In genomic region chr2:27021253-27021801, GRCh38 we compare ENCODE assay signal across 12 cellular contexts. TPM values are rescaled to one million over a fixed set of nuclear protein-coding genes. Genes with fewer than 3 reads are reported as not detected.
DNase-seq lines count a peak whose midpoint lies in the region; ATAC-seq and TF ChIP-seq lines count a peak whose summit lies in the region.
"Had no signal": no experiment of that assay in that cellular context is flagged by ENCODE, and none has a peak within 500 bp of the region (broad histone marks: within the 10 kb centered on the region; RNA-seq: fewer than 3 reads in every experiment).

No MANE protein-coding gene starts in this region.

- H2AFZ ChIP-seq in neural progenitor cell (replicated peaks): no peak overlapping the region

- H3K4me1 ChIP-seq in neural progenitor cell: no peaks in the 10 kb centered on the region
- H3K4me1 ChIP-seq: ascending aorta had no signal

- no peak for ATAC-seq in GM18861 (IDR thresholded peaks at IDR 0.05; ENCODE audit: unreplicated experiment)
- ATAC-seq: natural killer cell treated with Interleukin-12 subunit alpha and Interleukin-12 subunit beta and Interleukin-15 and Interleukin-18, amount 100 ng/mL, for 72 hours had no signal

- H4K20me1 ChIP-seq in neural progenitor cell (ENCODE audit: low read depth): peaks cover 54% of the 10 kb centered on the region

- no peaks in the 10 kb centered on the region for H3K9me3 ChIP-seq in neural progenitor cell (ENCODE audit: low read depth)
- H3K9me3 ChIP-seq: ascending aorta; BLaER1 treated with 17β-estradiol and CSF1 and Interleukin-3, amounts not matched to agents 10 nM and 100 nM had no signal

- H3K27me3 ChIP-seq in neural progenitor cell: no peaks in the 10 kb centered on the region
- H3K27me3 ChIP-seq: ascending aorta; BLaER1 treated with 17β-estradiol and CSF1 and Interleukin-3, amounts not matched to agents 10 nM and 100 nM had no signal

- H3K4me2 ChIP-seq in neural progenitor cell: no peak overlapping the region
- H3K4me2 ChIP-seq: BLaER1 treated with 17β-estradiol and CSF1 and Interleukin-3, amounts not matched to agents 10 nM and 100 nM had no signal

- TF ChIP-seq CTCF in brain (conservative IDR thresholded peaks at IDR 0.05): no peak
- no peak for TF ChIP-seq CTCF in neural progenitor cell (IDR thresholded peaks at IDR 0.05)

- no peak overlapping the region for H3K4me3 Mint-ChIP-seq in brain
- no peak overlapping the region for H3K4me3 Mint-ChIP-seq in neural progenitor cell
- H3K4me3 Mint-ChIP-seq: IgD-negative memory B cell; natural killer cell treated with Interleukin-12 subunit alpha and Interleukin-12 subunit beta and Interleukin-15 and Interleukin-18, amount 100 ng/mL, for 72 hours had no signal

- peak overlapping the region; percentile 13 for H3K9ac ChIP-seq in neural progenitor cell
- H3K9ac ChIP-seq: BLaER1 treated with 17β-estradiol and CSF1 and Interleukin-3, amounts not matched to agents 10 nM and 100 nM had no signal

- H3K4me1 Mint-ChIP-seq in brain: peaks cover 37% of the 10 kb centered on the region
- H3K4me1 Mint-ChIP-seq in neural progenitor cell: peaks cover 22% of the 10 kb centered on the region
- H3K4me1 Mint-ChIP-seq: IgD-negative memory B cell had no signal

- no peak overlapping the region for H3K4me3 ChIP-seq in neural progenitor cell
- H3K4me3 ChIP-seq: ascending aorta; BLaER1 treated with 17β-estradiol and CSF1 and Interleukin-3, amounts not matched to agents 10 nM and 100 nM had no signal

- H3K36me3 ChIP-seq in neural progenitor cell: no peaks in the 10 kb centered on the region

- H3K27me3 Mint-ChIP-seq in brain (peaks cover 3% of the 10 kb centered on the region), neural progenitor cell (ENCODE audit: insufficient read depth, low read depth) (peaks cover 4% of the 10 kb centered on the region)
- H3K27me3 Mint-ChIP-seq: IgD-negative memory B cell; natural killer cell treated with Interleukin-12 subunit alpha and Interleukin-12 subunit beta and Interleukin-15 and Interleukin-18, amount 100 ng/mL, for 72 hours had no signal

- H3K36me3 Mint-ChIP-seq in brain (peaks cover 18% of the 10 kb centered on the region), neural progenitor cell (peaks cover 7% of the 10 kb centered on the region)
- H3K36me3 Mint-ChIP-seq: natural killer cell treated with Interleukin-12 subunit alpha and Interleukin-12 subunit beta and Interleukin-15 and Interleukin-18, amount 100 ng/mL, for 72 hours had no signal

- H3K9me3 Mint-ChIP-seq in brain: no peaks in the 10 kb centered on the region
- H3K9me3 Mint-ChIP-seq in neural progenitor cell: no peaks in the 10 kb centered on the region
- H3K9me3 Mint-ChIP-seq: IgD-negative memory B cell; natural killer cell treated with Interleukin-12 subunit alpha and Interleukin-12 subunit beta and Interleukin-15 and Interleukin-18, amount 100 ng/mL, for 72 hours had no signal

- DNase-seq in ELR (ENCODE audit: low read depth) (peak; percentile 14), neural progenitor cell (ENCODE audit: low spot score) (no peak), NCI-H2196 treated with DMSO at 0.1 percent for 48 hours (lab: John Stamatoyannopoulos, UW; ENCODE audit: unreplicated experiment) (no peak)
- DNase-seq in effector CD4-positive, alpha-beta T cell: no peak
- DNase-seq: activated CD8-positive, alpha-beta memory T cell treated with anti-CD3 and anti-CD28 coated beads, Interleukin-2, amount 50 U/mL, for 48 hours; stimulated activated CD4-positive, alpha-beta T cell treated with anti-CD3 and anti-CD28 coated beads, Interleukin-12 subunit alpha, Interleukin-12 subunit beta, amount 100 ng/mL, for 4 hours had no signal

- no peaks in the 10 kb centered on the region for H3K79me2 ChIP-seq in neural progenitor cell (ENCODE audit: low read depth)

- H3K27ac Mint-ChIP-seq in brain: peak overlapping the region in 3 of 5 experiments; percentile 2 to 42 (median 13)
- no peak overlapping the region for H3K27ac Mint-ChIP-seq in neural progenitor cell

- no peak overlapping the region for H3K27ac ChIP-seq in neural progenitor cell
- H3K27ac ChIP-seq: ascending aorta; BLaER1 treated with 17β-estradiol and CSF1 and Interleukin-3, amounts not matched to agents 10 nM and 100 nM had no signal

- H3F3A ChIP-seq in neural progenitor cell (ENCODE audit: low read depth): no peaks in the 10 kb centered on the region

RNA-seq across cellular contexts. Expression of gene TMEM214, which starts 11.4 kb away (rescaled TPM):
- 42.2 TPM for polyA plus RNA-seq in brain (ENCODE audit: insufficient read depth, low read depth, low replicate concordance)
- 18.1 and 26.1 TPM in 2 replicates for total RNA-seq in neural progenitor cell (ENCODE audit: low replicate concordance)

RNA-seq across cellular contexts. Expression of gene AGBL5, which starts 30.1 kb away (rescaled TPM):
- 70.8 TPM for polyA plus RNA-seq in brain (ENCODE audit: insufficient read depth, low read depth, low replicate concordance)
- total RNA-seq in neural progenitor cell (ENCODE audit: low replicate concordance): 68.3 and 84.7 TPM in 2 replicates

RNA-seq across cellular contexts. Expression of gene OST4, which starts 50.1 kb away (rescaled TPM):
- 361 TPM for polyA plus RNA-seq in brain (ENCODE audit: insufficient read depth, low read depth, low replicate concordance)
- total RNA-seq in neural progenitor cell (ENCODE audit: low replicate concordance): 84.6 and 256 TPM in 2 replicates

RNA-seq across cellular contexts. Expression of gene MAPRE3, which starts 50.9 kb away (rescaled TPM):
- polyA plus RNA-seq in brain (ENCODE audit: insufficient read depth, low read depth, low replicate concordance): 130 TPM
- 3.1 and 6.2 TPM in 2 replicates for total RNA-seq in neural progenitor cell (ENCODE audit: low replicate concordance)

RNA-seq across cellular contexts. Expression of gene EMILIN1, which starts 57.1 kb away (rescaled TPM):
- polyA plus RNA-seq in brain (ENCODE audit: insufficient read depth, low read depth, low replicate concordance): 6.2 TPM
- total RNA-seq in neural progenitor cell (ENCODE audit: low replicate concordance): 0.15 and 5.1 TPM in 2 replicates
